In the genomic region with DNA sequence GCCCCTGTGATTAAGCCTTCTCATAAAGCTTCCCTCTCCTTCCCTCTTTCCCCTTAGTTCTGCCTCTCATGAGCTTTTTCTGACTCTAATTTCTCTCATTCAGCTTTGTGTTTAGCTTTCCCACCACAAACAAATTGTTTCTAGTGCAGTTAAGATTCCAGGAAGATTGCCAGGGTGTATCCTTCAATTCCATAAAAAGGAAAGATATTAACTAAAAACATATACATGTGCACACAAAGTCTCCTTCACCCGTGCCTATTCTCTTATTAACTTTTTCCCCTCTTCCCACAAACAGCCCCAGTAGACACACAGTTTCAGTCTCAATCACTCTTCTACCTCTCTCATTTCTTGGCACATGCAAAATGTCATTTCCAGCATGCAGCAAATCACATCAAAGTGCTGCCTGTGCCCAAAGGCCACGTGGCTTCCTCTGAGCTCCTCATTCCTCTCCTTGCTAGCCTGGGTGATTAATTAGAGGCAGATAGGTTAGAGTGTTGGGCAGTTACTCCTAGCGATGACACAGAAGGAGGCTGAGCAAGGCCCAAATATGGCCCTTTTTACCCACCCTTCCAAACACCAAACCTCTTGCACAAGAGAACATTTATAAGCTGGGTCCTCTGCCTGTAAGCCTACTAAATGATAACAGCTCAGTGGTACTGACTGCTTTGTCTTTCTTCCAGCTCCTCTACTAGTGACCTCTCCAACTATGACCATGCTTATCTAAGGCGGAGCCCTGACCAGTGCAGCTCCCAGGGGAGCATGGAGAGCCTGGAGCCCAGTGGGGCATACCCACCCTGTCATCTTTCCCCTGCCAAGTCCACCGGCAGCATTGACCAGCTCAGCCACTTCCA, we compare ENCODE assay signal across 9 cellular contexts.
DNase-seq lines count a peak whose midpoint lies in the region; ATAC-seq and TF ChIP-seq lines count a peak whose summit lies in the region.
"Had no signal": no experiment of that assay in that cellular context is flagged by ENCODE, and none has a peak within 500 bp of the region (broad histone marks: within the 10 kb centered on the region; RNA-seq: fewer than 3 reads in every experiment).

No MANE protein-coding gene starts in this region.

- H3K4me1 ChIP-seq in upper lobe of right lung, result peaks cover 12% of the 10 kb centered on the region
- H3K4me1 ChIP-seq: foreskin keratinocyte had no signal

- ATAC-seq in upper lobe of right lung, result peak; percentile 33
- ATAC-seq in GM21367 (IDR thresholded peaks at IDR 0.05; ENCODE audit: unreplicated experiment), result no peak
- ATAC-seq: foreskin keratinocyte had no signal

- no peaks in the 10 kb centered on the region for H3K9me3 ChIP-seq in upper lobe of right lung

- CTCF ChIA-PET in activated naive CD4-positive, alpha-beta T cell treated with anti-CD3 and anti-CD28 coated beads for 36 hours (lab: Charles Lee), result interaction anchor here (0.6 to 1.8 kb wide), 3 partner anchors 9 to 268 kb away, joined by 3 to 4 read pairs (median 4); no protein-coding TSS in a partner anchor

- no peaks in the 10 kb centered on the region for H3K27me3 Mint-ChIP-seq in activated naive CD4-positive, alpha-beta T cell treated with anti-CD3 and anti-CD28 coated beads for 36 hours (ENCODE audit: low read depth)

- no peaks in the 10 kb centered on the region for H3K9me3 Mint-ChIP-seq in activated naive CD4-positive, alpha-beta T cell treated with anti-CD3 and anti-CD28 coated beads for 36 hours

- no peaks in the 10 kb centered on the region for H3K27me3 ChIP-seq in upper lobe of right lung
- H3K27me3 ChIP-seq: foreskin keratinocyte had no signal

- intact Hi-C loops in activated naive CD4-positive, alpha-beta T cell treated with anti-CD3 and anti-CD28 coated beads for 36 hours (cut with micrococcal nuclease), result loop anchor here (1.0 to 10.0 kb wide), 6 partner anchors 20 to 681 kb away; partner anchors contain the start of gene STBD1
- intact Hi-C loops in upper lobe of right lung (cut with DNase I), result no loop called here

- DNase-seq in activated naive CD4-positive, alpha-beta T cell treated with anti-CD3 and anti-CD28 coated beads for 36 hours, result peak; percentile 80
- DNase-seq in activated naive CD4-positive, alpha-beta T cell treated with anti-CD3 and anti-CD28 coated beads, Interleukin-2, amount 50 U/mL, for 16 hours, result no peak
- peak; percentile 44 to 60 for DNase-seq in activated T-cell treated with anti-CD3 and anti-CD28 coated beads, Interleukin-2, amount 50 U/mL, for 48 hours
- DNase-seq in kidney tubule cell (ENCODE audit: low spot score) (peak; percentile 38), upper lobe of right lung (no peak), dermis blood vessel endothelial cell (no peak), SIG-M5 (lab: John Stamatoyannopoulos, UW) (no peak)
- DNase-seq: foreskin keratinocyte had no signal

- H3K4me1 Mint-ChIP-seq in activated naive CD4-positive, alpha-beta T cell treated with anti-CD3 and anti-CD28 coated beads for 36 hours (ENCODE audit: low read depth), result peaks cover 16% of the 10 kb centered on the region

- peaks cover 6% of the 10 kb centered on the region for H3K36me3 ChIP-seq in upper lobe of right lung

- H3K4me3 Mint-ChIP-seq in activated naive CD4-positive, alpha-beta T cell treated with anti-CD3 and anti-CD28 coated beads for 36 hours, result no peak overlapping the region

- no peak overlapping the region for H3K4me3 ChIP-seq in upper lobe of right lung

- peak overlapping the region; percentile 59 for H3K27ac ChIP-seq in upper lobe of right lung
- H3K27ac ChIP-seq: foreskin keratinocyte had no signal

- H3K27ac Mint-ChIP-seq in activated naive CD4-positive, alpha-beta T cell treated with anti-CD3 and anti-CD28 coated beads for 36 hours, result peak overlapping the region; percentile 71

- no peak for TF ChIP-seq CTCF in upper lobe of right lung (IDR thresholded peaks at IDR 0.05)

- no peaks in the 10 kb centered on the region for H3K36me3 Mint-ChIP-seq in activated naive CD4-positive, alpha-beta T cell treated with anti-CD3 and anti-CD28 coated beads for 36 hours (ENCODE audit: low read depth)

Comparison
In these comparisons a context has a peak if more than half of its experiments do, and no peak if none do; other contexts are left out.
1. DNase-seq: peak in activated naive CD4-positive, alpha-beta T cell treated with anti-CD3 and anti-CD28 coated beads for 36 hours (single experiment), activated T-cell treated with anti-CD3 and anti-CD28 coated beads, Interleukin-2, amount 50 U/mL, for 48 hours (2 of 2) and kidney tubule cell (single experiment); none in activated naive CD4-positive, alpha-beta T cell treated with anti-CD3 and anti-CD28 coated beads, Interleukin-2, amount 50 U/mL, for 16 hours (single experiment), upper lobe of right lung (single experiment), dermis blood vessel endothelial cell (single experiment) and SIG-M5 (single experiment).